Comparison of ENCODE assay signal across 17 cellular contexts in the genomic region with DNA sequence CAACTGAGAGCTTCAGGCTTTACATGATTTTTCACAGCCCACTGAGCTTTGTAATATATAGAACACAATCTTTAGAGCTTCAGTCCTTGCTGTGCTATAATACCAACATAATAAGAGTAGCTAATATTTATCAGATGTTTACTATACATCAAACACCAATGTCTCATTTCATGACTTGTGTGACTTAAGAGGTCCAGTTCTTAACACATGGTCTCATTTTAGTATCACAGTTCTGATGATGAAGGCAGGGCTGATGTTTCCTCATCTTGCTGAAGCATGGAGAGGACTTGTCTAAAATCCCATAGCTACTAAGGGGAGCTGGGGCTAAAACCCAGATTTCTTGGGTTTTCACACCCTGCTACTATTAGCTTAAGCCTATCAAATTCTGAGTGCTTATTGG. TPM values are rescaled to one million over a fixed set of nuclear protein-coding genes. Genes with fewer than 3 reads are reported as not detected.
DNase-seq lines count a peak whose midpoint lies in the region; ATAC-seq, FAIRE-seq and TF ChIP-seq lines count a peak whose summit lies in the region.
"Had no signal": no experiment of that assay in that cellular context is flagged by ENCODE, and none has a peak within 500 bp of the region (broad histone marks: within the 10 kb centered on the region; RNA-seq: fewer than 3 reads in every experiment).

No MANE protein-coding gene starts in this region.

- H4K20me1 ChIP-seq in keratinocyte (ENCODE audit: control insufficient read depth, extremely low read depth, insufficient read depth, low read length): no peaks in the 10 kb centered on the region

- dilution Hi-C loops in keratinocyte (cut with MboI; ENCODE audit: extremely low pct_ligation_motif_present, low sequenced_read_pairs): no loop called here

- no peak for TF ChIP-seq POLR2A in right lobe of liver (IDR thresholded peaks at IDR 0.05)

- FAIRE-seq in keratinocyte (lab: Jason Lieb, UNC): no peak

- peak overlapping the region; percentile 45 for H3K9ac ChIP-seq in keratinocyte (ENCODE audit: control insufficient read depth, extremely low read depth, insufficient read depth, low read length)
- H3K9ac ChIP-seq: BLaER1 treated with 17β-estradiol and CSF1 and Interleukin-3, amounts not matched to agents 10 nM and 100 nM had no signal

- H3K27ac ChIP-seq in keratinocyte (ENCODE audit: control insufficient read depth, insufficient read depth, low read length): peak overlapping the region; percentile 71
- H3K27ac ChIP-seq in right lobe of liver: no peak overlapping the region
- H3K27ac ChIP-seq: BLaER1 treated with 17β-estradiol and CSF1 and Interleukin-3, amounts not matched to agents 10 nM and 100 nM had no signal

- no peaks in the 10 kb centered on the region for H3K27me3 Mint-ChIP-seq in stimulated activated naive CD8-positive, alpha-beta T cell treated with anti-CD3 and anti-CD28 coated beads, Interleukin-15, Interleukin-2, amounts not matched to agents 100 ng/mL and 50 ng/mL, for 24 hours
- H3K27me3 Mint-ChIP-seq: IgD-negative memory B cell had no signal

- H3K36me3 ChIP-seq in keratinocyte (ENCODE audit: control insufficient read depth in 2 of 2, extremely low read depth in 1 of 2, insufficient read depth in 2 of 2, low read length in 2 of 2) (peaks cover 1 to 5% of the 10 kb centered on the region in 2 experiments), right lobe of liver (no peaks in the 10 kb centered on the region)

- H3K4me3 Mint-ChIP-seq in stimulated activated naive CD8-positive, alpha-beta T cell treated with anti-CD3 and anti-CD28 coated beads, Interleukin-15, Interleukin-2, amounts not matched to agents 100 ng/mL and 50 ng/mL, for 24 hours: peak overlapping the region; percentile 43
- H3K4me3 Mint-ChIP-seq: IgD-negative memory B cell had no signal

- peak overlapping the region; percentile 75 for H3K4me2 ChIP-seq in keratinocyte (ENCODE audit: control insufficient read depth, extremely low read depth, insufficient read depth, low read depth, low read length)
- H3K4me2 ChIP-seq: BLaER1 treated with 17β-estradiol and CSF1 and Interleukin-3, amounts not matched to agents 10 nM and 100 nM had no signal

- H3K4me3 ChIP-seq in keratinocyte (ENCODE audit: control insufficient read depth in 2 of 3, extremely low read depth in 1 of 3, insufficient read depth in 2 of 3, low read depth in 1 of 3, low read length in 3 of 3) (peak overlapping the region in 1 of 3 experiments; percentile 34), right lobe of liver (no peak overlapping the region)
- H3K4me3 ChIP-seq: BLaER1 treated with 17β-estradiol and CSF1 and Interleukin-3, amounts not matched to agents 10 nM and 100 nM had no signal

- H3K9me3 Mint-ChIP-seq in stimulated activated naive CD8-positive, alpha-beta T cell treated with anti-CD3 and anti-CD28 coated beads, Interleukin-15, Interleukin-2, amounts not matched to agents 100 ng/mL and 50 ng/mL, for 24 hours: no peaks in the 10 kb centered on the region
- H3K9me3 Mint-ChIP-seq: IgD-negative memory B cell had no signal

- intact Hi-C loops in right lobe of liver (cut with DNase I): no loop called here

- TF ChIP-seq CTCF in keratinocyte (optimal IDR thresholded peaks at IDR 0.05 in 1 of 3, IDR thresholded peaks at IDR 0.05 in 1 of 3, conservative IDR thresholded peaks at IDR 0.05 in 1 of 3; ENCODE audit: extremely low read depth in 1 of 3, insufficient read depth in 2 of 3, low read length in 3 of 3) (no peak), right lobe of liver (IDR thresholded peaks at IDR 0.05) (no peak)

- peaks cover 54% of the 10 kb centered on the region for H3K79me2 ChIP-seq in keratinocyte (ENCODE audit: control insufficient read depth, insufficient read depth, low read length)

- H3K9me3 ChIP-seq in keratinocyte (ENCODE audit: control insufficient read depth, low read depth, low read length) (no peaks in the 10 kb centered on the region), right lobe of liver (no peaks in the 10 kb centered on the region)
- H3K9me3 ChIP-seq: BLaER1 treated with 17β-estradiol and CSF1 and Interleukin-3, amounts not matched to agents 10 nM and 100 nM had no signal

- H3K4me1 ChIP-seq in keratinocyte (ENCODE audit: control insufficient read depth, extremely low read depth, insufficient read depth, low read length) (peaks cover 17% of the 10 kb centered on the region), right lobe of liver (peaks cover 0 to 15% (median 2%) of the 10 kb centered on the region in 4 donors)

- H2AFZ ChIP-seq in keratinocyte (ENCODE audit: control insufficient read depth, low read length): peak overlapping the region; percentile 80

- H3K27ac Mint-ChIP-seq in stimulated activated naive CD8-positive, alpha-beta T cell treated with anti-CD3 and anti-CD28 coated beads, Interleukin-15, Interleukin-2, amounts not matched to agents 100 ng/mL and 50 ng/mL, for 24 hours: peak overlapping the region; percentile 86
- H3K27ac Mint-ChIP-seq: IgD-negative memory B cell had no signal

- H3K27me3 ChIP-seq in keratinocyte (ENCODE audit: control insufficient read depth, extremely low read depth, insufficient read depth, low read length): no peaks in the 10 kb centered on the region
- no peaks in the 10 kb centered on the region for H3K27me3 ChIP-seq in right lobe of liver
- H3K27me3 ChIP-seq: BLaER1 treated with 17β-estradiol and CSF1 and Interleukin-3, amounts not matched to agents 10 nM and 100 nM had no signal

- DNase-seq in activated CD4-positive, CD25-positive, alpha-beta regulatory T cell treated with anti-CD3 and anti-CD28 coated beads, Interleukin-2, amount 50 U/mL, for 72 hours: no peak
- DNase-seq in stimulated activated naive CD8-positive, alpha-beta T cell treated with anti-CD3 and anti-CD28 coated beads, Interleukin-15, Interleukin-2, amounts not matched to agents 100 U/mL and 50 U/mL, for 24 hours: no peak
- DNase-seq in keratinocyte (ENCODE audit: low read depth, low spot score) (no peak), right lobe of liver (no peak), UCSD-AML1 (lab: John Stamatoyannopoulos, UW; ENCODE audit: unreplicated experiment) (no peak)
- DNase-seq: DMS153, HCEC 1CT, NCI-H1436 treated with DMSO at 0.1 percent for 48 hours, NCI-H2081, NCI-H510A treated with DMSO at 0.1 percent for 48 hours, Right ventricle myocardium superior had no signal

- peak; percentile 27 to 34 for ATAC-seq in activated CD4-positive, CD25-positive, alpha-beta regulatory T cell treated with anti-CD3 and anti-CD28 coated beads, Interleukin-2, amount 50 U/mL, for 24 hours
- ATAC-seq in stimulated activated naive CD8-positive, alpha-beta T cell treated with anti-CD3 and anti-CD28 coated beads, Interleukin-15, Interleukin-2, amounts not matched to agents 100 U/mL and 50 U/mL, for 24 hours: no peak
- no peak for ATAC-seq in right lobe of liver
- ATAC-seq in GM19455 (IDR thresholded peaks at IDR 0.05; ENCODE audit: unreplicated experiment): no peak
- ATAC-seq: Panc1 had no signal

- H3K9me1 ChIP-seq in keratinocyte (ENCODE audit: control insufficient read depth, extremely low read depth, insufficient read depth, low read length): no peaks in the 10 kb centered on the region

- H3K4me1 Mint-ChIP-seq in stimulated activated naive CD8-positive, alpha-beta T cell treated with anti-CD3 and anti-CD28 coated beads, Interleukin-15, Interleukin-2, amounts not matched to agents 100 ng/mL and 50 ng/mL, for 24 hours (ENCODE audit: low read depth): peaks cover 77% of the 10 kb centered on the region

- H3K36me3 Mint-ChIP-seq in stimulated activated naive CD8-positive, alpha-beta T cell treated with anti-CD3 and anti-CD28 coated beads, Interleukin-15, Interleukin-2, amounts not matched to agents 100 ng/mL and 50 ng/mL, for 24 hours (ENCODE audit: low read depth): peaks cover 37% of the 10 kb centered on the region

RNA-seq across cellular contexts. Expression of a gene that starts 5.5 kb away (rescaled TPM):
- polyA plus RNA-seq in keratinocyte: 9.9 to 14.3 TPM (median 12.3 TPM) in 3 replicates
- 3.8 TPM for polyA plus RNA-seq in keratinocyte (2011; ENCODE audit: low read depth)
- 4.8 and 8.4 TPM in 2 replicates for polyA plus RNA-seq in keratinocyte (2011; cell fraction: cytosol; rRNA removed)
- 23.2 and 25.3 TPM in 2 replicates for polyA plus RNA-seq in keratinocyte (2011; cell fraction: nucleus; rRNA removed)
- 4.6 and 12.3 TPM in 2 replicates for polyA plus RNA-seq in keratinocyte (2012; ENCODE audit: low replicate concordance)
- 9.4 to 42.8 TPM (median 16.3 TPM) in 3 replicates for polyA minus RNA-seq in keratinocyte
- polyA minus RNA-seq in keratinocyte (2011; cell fraction: cytosol; rRNA and poly(A)+ RNA removed): 7.5 TPM
- polyA minus RNA-seq in keratinocyte (2011; cell fraction: nucleus; rRNA and poly(A)+ RNA removed): 19.4 and 60.6 TPM in 2 replicates
- total RNA-seq in right lobe of liver: 10 to 100 TPM in 3 of 6 experiments, 1 to 10 TPM in 3; 9.4 to 15.4 (median 11.8) TPM

Comparison
In these comparisons a context has a peak if more than half of its experiments do, and no peak if none do; other contexts are left out.
1. ATAC-seq: peak in activated CD4-positive, CD25-positive, alpha-beta regulatory T cell treated with anti-CD3 and anti-CD28 coated beads, Interleukin-2, amount 50 U/mL, for 24 hours (2 of 2); none in stimulated activated naive CD8-positive, alpha-beta T cell treated with anti-CD3 and anti-CD28 coated beads, Interleukin-15, Interleukin-2, amounts not matched to agents 100 U/mL and 50 U/mL, for 24 hours (single experiment), right lobe of liver (0 of 4) and GM19455 (single experiment).